In genomic region chrX:130287071-130287770, GRCh38 we compare ENCODE assay signal across 2 cellular contexts.
TF ChIP-seq lines count a peak whose summit lies in the region.

No MANE protein-coding gene starts in this region.

TF ChIP-seq in K562, 482 proteins besides CTCF, POLR2A, EP300 and RAD21:
- no peak for TF ChIP-seq NUFIP1 (IDR thresholded peaks at IDR 0.05; ENCODE audit: partially characterized antibody)
- no peak for TF ChIP-seq E2F1 (CRISPR knock-in tag; IDR thresholded peaks at IDR 0.05)
- no peak for TF ChIP-seq ERF (CRISPR knock-in tag; IDR thresholded peaks at IDR 0.05)
- TF ChIP-seq RERE (CRISPR knock-in tag; IDR thresholded peaks at IDR 0.05; ENCODE audit: borderline replicate concordance) = no peak
- TF ChIP-seq CREB3 (tag; conservative IDR thresholded peaks at IDR 0.05; ENCODE audit: low read depth) = no peak
- TF ChIP-seq ZNF79 (CRISPR knock-in tag; IDR thresholded peaks at IDR 0.05; ENCODE audit: low read depth) = no peak
- TF ChIP-seq PML (IDR thresholded peaks at IDR 0.05; ENCODE audit: low read length) = no peak
- TF ChIP-seq SMARCC2 (IDR thresholded peaks at IDR 0.05; ENCODE audit: low read depth) = no peak
- TF ChIP-seq ZBTB7A (IDR thresholded peaks at IDR 0.05; ENCODE audit: borderline replicate concordance, control insufficient read depth, low read depth, low read length) = no peak
- TF ChIP-seq IRF9 (tag; IDR thresholded peaks at IDR 0.05) = no peak
- no peak for TF ChIP-seq ZFP36 (IDR thresholded peaks at IDR 0.05; ENCODE audit: low read depth, low read length, partially characterized antibody)
- TF ChIP-seq ETV5 (CRISPR knock-in tag; IDR thresholded peaks at IDR 0.05; ENCODE audit: low read depth) = no peak
- TF ChIP-seq ZNF224 (CRISPR knock-in tag; IDR thresholded peaks at IDR 0.05) = no peak

TF ChIP-seq in HepG2, 621 proteins besides CTCF, POLR2A, EP300 and RAD21:
- no peak for TF ChIP-seq CSRNP2 (CRISPR knock-in tag; conservative IDR thresholded peaks at IDR 0.05; ENCODE audit: low read depth)
- peak; percentile 33; the same call in 1 of the 2 replicates for TF ChIP-seq NFYB (CRISPR knock-in tag; IDR thresholded peaks at IDR 0.05)
- peak; percentile 39; the same call in 1 of the 2 replicates for TF ChIP-seq HNF4A (CRISPR knock-in tag; IDR thresholded peaks at IDR 0.05)
- TF ChIP-seq TFE3 (CRISPR knock-in tag; IDR thresholded peaks at IDR 0.05) = no peak
- TF ChIP-seq KAT7 (CRISPR knock-in tag; IDR thresholded peaks at IDR 0.05; ENCODE audit: borderline replicate concordance) = no peak
- no peak for TF ChIP-seq TEF (CRISPR knock-in tag; IDR thresholded peaks at IDR 0.05)
